Comparison of ENCODE assay signal across 19 cellular contexts in the genomic region with DNA sequence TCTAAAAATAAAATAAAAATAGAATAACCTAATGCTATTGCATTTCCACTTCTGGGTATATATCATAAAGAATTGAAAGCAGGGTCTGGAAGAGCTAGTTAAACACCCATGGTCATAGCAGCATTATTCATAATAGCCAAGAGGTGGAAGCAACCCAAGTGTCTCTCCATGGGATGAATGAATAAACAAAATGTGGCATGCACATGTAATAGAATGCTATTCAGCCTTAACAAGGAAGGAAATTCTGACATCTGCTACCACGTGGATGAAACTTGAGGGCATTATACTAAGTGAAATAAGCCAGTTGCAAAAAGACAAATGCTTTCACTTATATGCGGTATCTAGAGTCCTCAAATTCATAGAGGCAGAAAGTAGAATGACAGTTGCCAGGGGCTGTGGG.
DNase-seq lines count a peak whose midpoint lies in the region; ATAC-seq, FAIRE-seq and TF ChIP-seq lines count a peak whose summit lies in the region.
"Had no signal": no experiment of that assay in that cellular context is flagged by ENCODE, and none has a peak within 500 bp of the region (broad histone marks: within the 10 kb centered on the region; RNA-seq: fewer than 3 reads in every experiment).

No MANE protein-coding gene starts in this region.

- H3K27me3 ChIP-seq in PC-3 (ENCODE audit: low read length) (no peaks in the 10 kb centered on the region), smooth muscle cell (ENCODE audit: low read depth) (no peaks in the 10 kb centered on the region), colonic mucosa (no peaks in the 10 kb centered on the region)
- H3K27me3 ChIP-seq: adrenal gland, suprapubic skin had no signal

- H3K79me2 ChIP-seq in PC-3 (ENCODE audit: low read length) (no peaks in the 10 kb centered on the region), smooth muscle cell (ENCODE audit: low read depth) (no peaks in the 10 kb centered on the region)

- peak overlapping the region; percentile 83 for H3K27ac Mint-ChIP-seq in activated naive CD8-positive, alpha-beta T cell
- H3K27ac Mint-ChIP-seq in activated naive CD8-positive, alpha-beta T cell treated with anti-CD3 and anti-CD28 coated beads for 36 hours, result no peak overlapping the region

- H4K20me1 ChIP-seq in PC-3 (ENCODE audit: low read length) (no peaks in the 10 kb centered on the region), smooth muscle cell (ENCODE audit: low read depth) (no peaks in the 10 kb centered on the region)

- H2AFZ ChIP-seq in PC-3 (ENCODE audit: low read length) (no peak overlapping the region), smooth muscle cell (ENCODE audit: low read depth) (no peak overlapping the region)

- no TSS peak for BruUV-seq in PC-3 (replicated peaks; lab: Mats Ljungman, UMichigan)

- H3K4me1 Mint-ChIP-seq in activated naive CD8-positive, alpha-beta T cell (ENCODE audit: low read depth), result peaks cover 23% of the 10 kb centered on the region
- peaks cover 26% of the 10 kb centered on the region for H3K4me1 Mint-ChIP-seq in activated naive CD8-positive, alpha-beta T cell treated with anti-CD3 and anti-CD28 coated beads for 36 hours

- H3K4me3 Mint-ChIP-seq in activated naive CD8-positive, alpha-beta T cell, result no peak overlapping the region
- no peak overlapping the region for H3K4me3 Mint-ChIP-seq in activated naive CD8-positive, alpha-beta T cell treated with anti-CD3 and anti-CD28 coated beads for 36 hours
- H3K4me3 Mint-ChIP-seq: central memory CD8-positive, alpha-beta T cell had no signal

- intact Hi-C loops in PC-3 (cut with micrococcal nuclease), result loop anchor here (2.0 kb wide), 1 partner anchor 45 kb away; no protein-coding TSS in a partner anchor
- intact Hi-C loops in colonic mucosa (cut with DNase I), result no loop called here

- 71% methylated on average over 2 of the region's 2 CpGs for WGBS in smooth muscle cell (ENCODE audit: low lambda C conversion rate)

- no peaks in the 10 kb centered on the region for H3K9me3 ChIP-seq in PC-3 (ENCODE audit: low read length)
- no peaks in the 10 kb centered on the region for H3K9me3 ChIP-seq in smooth muscle cell (replicated peaks; ENCODE audit: low read depth)
- H3K9me3 ChIP-seq in colonic mucosa, result no peaks in the 10 kb centered on the region
- H3K9me3 ChIP-seq: adrenal gland, suprapubic skin had no signal

- peak; percentile 43 for FAIRE-seq in endometrium (lab: Jason Lieb, UNC)
- FAIRE-seq: GM12891 had no signal

- no peaks in the 10 kb centered on the region for H3F3A ChIP-seq in PC-3 (ENCODE audit: low read length, unreplicated experiment)
- peaks cover 20% of the 10 kb centered on the region for H3F3A ChIP-seq in smooth muscle cell (ENCODE audit: low read depth)

- H3K36me3 Mint-ChIP-seq in activated naive CD8-positive, alpha-beta T cell, result peaks cover 8% of the 10 kb centered on the region
- peaks cover 6% of the 10 kb centered on the region for H3K36me3 Mint-ChIP-seq in activated naive CD8-positive, alpha-beta T cell treated with anti-CD3 and anti-CD28 coated beads for 36 hours

- peaks cover 23% of the 10 kb centered on the region for H3K4me1 ChIP-seq in PC-3 (ENCODE audit: insufficient read depth, low read length)
- peaks cover 44% of the 10 kb centered on the region for H3K4me1 ChIP-seq in smooth muscle cell (ENCODE audit: low read depth)
- H3K4me1 ChIP-seq in colonic mucosa, result no peaks in the 10 kb centered on the region
- H3K4me1 ChIP-seq: suprapubic skin had no signal

- no peak for TF ChIP-seq CTCF in PC-3 (conservative IDR thresholded peaks at IDR 0.05; ENCODE audit: low read depth, low read length)
- TF ChIP-seq CTCF in smooth muscle cell (IDR thresholded peaks at IDR 0.05; ENCODE audit: borderline replicate concordance, insufficient read depth, poor library complexity, severe bottlenecking), result no peak
- TF ChIP-seq CTCF in colonic mucosa (IDR thresholded peaks at IDR 0.05), result no peak

- no peak overlapping the region for H3K4me2 ChIP-seq in PC-3 (ENCODE audit: low read length)
- no peak overlapping the region for H3K4me2 ChIP-seq in smooth muscle cell

- CTCF ChIA-PET in PC-3 (lab: Charles Lee), result no interaction called here

- H3K4me3 ChIP-seq in PC-3 (ENCODE audit: low read length) (no peak overlapping the region), smooth muscle cell (no peak overlapping the region), colonic mucosa (no peak overlapping the region)
- H3K4me3 ChIP-seq: adrenal gland, suprapubic skin had no signal

- H3K36me3 ChIP-seq in PC-3 (ENCODE audit: low read depth, low read length) (no peaks in the 10 kb centered on the region), smooth muscle cell (ENCODE audit: low read depth) (no peaks in the 10 kb centered on the region), colonic mucosa (no peaks in the 10 kb centered on the region)
- H3K36me3 ChIP-seq: adrenal gland, suprapubic skin had no signal

- no peaks in the 10 kb centered on the region for H3K27me3 Mint-ChIP-seq in activated naive CD8-positive, alpha-beta T cell
- H3K27me3 Mint-ChIP-seq in activated naive CD8-positive, alpha-beta T cell treated with anti-CD3 and anti-CD28 coated beads for 36 hours, result peaks cover 4% of the 10 kb centered on the region
- H3K27me3 Mint-ChIP-seq: central memory CD8-positive, alpha-beta T cell had no signal

- H3K9me2 ChIP-seq in PC-3 (replicated peaks; ENCODE audit: low read length), result no peaks in the 10 kb centered on the region

- no peak overlapping the region for H3K9ac ChIP-seq in PC-3 (ENCODE audit: low read length)
- H3K9ac ChIP-seq in smooth muscle cell (ENCODE audit: low read depth), result peak overlapping the region; percentile 20
- no peak overlapping the region for H3K9ac ChIP-seq in colonic mucosa (ENCODE audit: low read depth in 2 of 2, low read length in 2 of 2)

- POLR2A ChIA-PET in PC-3 (lab: Charles Lee; ENCODE audit: unreplicated experiment), result no interaction called here

- no peak for DNase-seq in activated naive CD8-positive, alpha-beta T cell treated with anti-CD3 and anti-CD28 coated beads for 36 hours
- no peak for DNase-seq in PC-3
- DNase-seq in smooth muscle cell (lab: John Stamatoyannopoulos, UW; ENCODE audit: unreplicated experiment), result no peak
- DNase-seq in NCI-H1092 treated with DMSO at 0.1 percent for 48 hours (lab: John Stamatoyannopoulos, UW), result no peak
- no peak for DNase-seq in colonic mucosa
- DNase-seq: activated CD4-positive, alpha-beta T cell treated with anti-CD3 and anti-CD28 coated beads for 4 hours; activated T-cell treated with anti-CD3 and anti-CD28 coated beads, Interleukin-2, amount 50 U/mL, for 1 hour; adrenal gland; NCI-H2107; NCI-H526 treated with DMSO at 0.1 percent for 48 hours; OCI-M1; stimulated activated CD4-positive, alpha-beta T cell treated with anti-CD3 and anti-CD28 coated beads, Interleukin-2, amount 100 ng/mL, for 48 hours had no signal

- H3K27ac ChIP-seq in PC-3 (ENCODE audit: low read length) (0 out of 2 replicates have a peak overlapping the region, but pooled peaks have one; percentile 5), smooth muscle cell (ENCODE audit: low read depth) (peak overlapping the region; percentile 97), colonic mucosa (no peak overlapping the region)
- H3K27ac ChIP-seq: HL-60, suprapubic skin had no signal

- no peaks in the 10 kb centered on the region for H3K9me3 Mint-ChIP-seq in activated naive CD8-positive, alpha-beta T cell (ENCODE audit: low read depth)
- no peaks in the 10 kb centered on the region for H3K9me3 Mint-ChIP-seq in activated naive CD8-positive, alpha-beta T cell treated with anti-CD3 and anti-CD28 coated beads for 36 hours
- H3K9me3 Mint-ChIP-seq: central memory CD8-positive, alpha-beta T cell had no signal

- ATAC-seq in PC-3, result no peak
- ATAC-seq in GM21390 (IDR thresholded peaks at IDR 0.05; ENCODE audit: unreplicated experiment), result no peak
